ENCODE assay signal across 13 cellular contexts in genomic region chr2:240213226-240213475, GRCh38.
"Had no signal": no experiment of that assay in that cellular context is flagged by ENCODE, and none has a peak within 500 bp of the region (broad histone marks: within the 10 kb centered on the region; RNA-seq: fewer than 3 reads in every experiment).

No MANE protein-coding gene starts in this region.

- H3K36me3 ChIP-seq: ascending aorta, cardiac muscle cell, gastroesophageal sphincter, WERI-Rb-1 had no signal

- H3K4me1 ChIP-seq: ascending aorta, gastroesophageal sphincter had no signal

- H3K9me3 ChIP-seq: ascending aorta, gastroesophageal sphincter had no signal

- H3K4me3 ChIP-seq: ascending aorta, cardiac muscle cell, coronary artery, gastroesophageal sphincter, hepatocyte had no signal

- H3K27ac ChIP-seq: ascending aorta, cardiac muscle cell, coronary artery, gastroesophageal sphincter, hepatocyte, WERI-Rb-1 had no signal

- H3K4me2 ChIP-seq: hepatocyte had no signal

- H3K27me3 ChIP-seq: ascending aorta, cardiac muscle cell, hepatocyte had no signal

- DNase-seq: activated CD4-positive, alpha-beta T cell treated with anti-CD3 and anti-CD28 coated beads, Interleukin-2, amount 10 ng/mL, durations not matched to agents 24 days and 14 days; activated naive CD8-positive, alpha-beta T cell treated with anti-CD3 and anti-CD28 coated beads for 36 hours; effector memory CD8-positive, alpha-beta T cell; mammary epithelial cell; stimulated activated CD4-positive, alpha-beta T cell treated with anti-CD3 and anti-CD28 coated beads, Interleukin-4, amount 100 ng/mL, for 4 hours; stimulated activated naive CD8-positive, alpha-beta T cell treated with anti-CD3 and anti-CD28 coated beads, Interleukin-15, amount 100 ng/mL, for 72 hours; T-cell had no signal
